ENCODE assay signal across 24 cellular contexts in genomic region chr1:67242016-67242415, GRCh38.
"Had no signal": no experiment of that assay in that cellular context is flagged by ENCODE, and none has a peak within 500 bp of the region (broad histone marks: within the 10 kb centered on the region; RNA-seq: fewer than 3 reads in every experiment).

No MANE protein-coding gene starts in this region.

- H3K27me3 Mint-ChIP-seq: dendritic cell treated with granulocyte-macrophage colony-stimulating factor and Interleukin-4, amounts not matched to agents 40 ng/mL and 50 ng/mL, for 4 days; effector memory CD8-positive, alpha-beta T cell had no signal

- H3K9me3 Mint-ChIP-seq: dendritic cell treated with granulocyte-macrophage colony-stimulating factor and Interleukin-4, amounts not matched to agents 40 ng/mL and 50 ng/mL, for 4 days; effector memory CD8-positive, alpha-beta T cell; mesothelial cell of epicardium had no signal

- ATAC-seq: effector memory CD8-positive, alpha-beta T cell; esophagus mucosa; gastrocnemius medialis; heart right ventricle; left cardiac atrium; left lung; left ventricle myocardium superior; lower lobe of right lung; mucosa of descending colon had no signal

- H3K27ac Mint-ChIP-seq: dendritic cell treated with granulocyte-macrophage colony-stimulating factor and Interleukin-4, amounts not matched to agents 40 ng/mL and 50 ng/mL, for 4 days; endodermal cell; mesothelial cell of epicardium; naive B cell had no signal

- DNase-seq: colonic mucosa; cortex of kidney; effector CD8-positive, alpha-beta T cell; effector memory CD8-positive, alpha-beta T cell; endodermal cell; erythroblast; esophagus squamous epithelium; foreskin fibroblast; foreskin melanocyte; gastrocnemius medialis; glutamatergic neuron; head of caudate nucleus; heart right ventricle; hippocampal formation; left cardiac atrium; left lung; left ventricle myocardium superior; lower lobe of right lung; mesenchymal stem cell; mucosa of descending colon; naive B cell had no signal

- H3K4me3 Mint-ChIP-seq: dendritic cell treated with granulocyte-macrophage colony-stimulating factor and Interleukin-4, amounts not matched to agents 40 ng/mL and 50 ng/mL, for 4 days; effector memory CD8-positive, alpha-beta T cell; endodermal cell; mesothelial cell of epicardium; naive B cell had no signal

- H3K4me1 Mint-ChIP-seq: endodermal cell, mesothelial cell of epicardium, naive B cell had no signal

- H3K36me3 Mint-ChIP-seq: mesothelial cell of epicardium, naive B cell had no signal
